ENCODE assay signal across 22 cellular contexts in genomic region chr3:134517796-134518195, GRCh38. TPM values are rescaled to one million over a fixed set of nuclear protein-coding genes. Genes with fewer than 3 reads are reported as not detected.
DNase-seq lines count a peak whose midpoint lies in the region; ATAC-seq, FAIRE-seq and TF ChIP-seq lines count a peak whose summit lies in the region.
"Had no signal": no experiment of that assay in that cellular context is flagged by ENCODE, and none has a peak within 500 bp of the region (broad histone marks: within the 10 kb centered on the region; RNA-seq: fewer than 3 reads in every experiment).

No MANE protein-coding gene starts in this region.

- TF ChIP-seq EP300 in HepG2 (IDR thresholded peaks at IDR 0.05; ENCODE audit: low read depth in 2 of 2, low read length in 2 of 2), result no peak
- no peak for TF ChIP-seq EP300 in HepG2 (CRISPR knock-in tag; IDR thresholded peaks at IDR 0.05; ENCODE audit: borderline replicate concordance)
- TF ChIP-seq EP300 in transverse colon (IDR thresholded peaks at IDR 0.05; ENCODE audit: low read depth), result no peak

- H3K79me2 ChIP-seq in HepG2 (ENCODE audit: insufficient read depth, low read length), result no peaks in the 10 kb centered on the region

- H2AFZ ChIP-seq in HepG2 (ENCODE audit: low read length), result no peak overlapping the region

- H3K27me3 Mint-ChIP-seq in T-helper 17 cell, result no peaks in the 10 kb centered on the region
- H3K27me3 Mint-ChIP-seq: activated CD4-positive, alpha-beta T cell treated with anti-CD3 and anti-CD28 coated beads, Interleukin-2, amount 10 ng/mL, durations not matched to agents 7 days and 5 days; activated naive CD8-positive, alpha-beta T cell treated with anti-CD3 and anti-CD28 coated beads, Interleukin-2, amount 50 U/mL, for 24 hours; dendritic cell treated with granulocyte-macrophage colony-stimulating factor and Interleukin-4, amounts not matched to agents 40 ng/mL and 50 ng/mL, for 4 days had no signal

- H3K4me1 ChIP-seq in right lobe of liver (no peaks in the 10 kb centered on the region), HepG2 (ENCODE audit: insufficient read depth, low read length) (0 out of 2 replicates have a peak, but pooled peaks cover 4% of the 10 kb centered on the region), ascending aorta (no peaks in the 10 kb centered on the region), transverse colon (no peaks in the 10 kb centered on the region)
- H3K4me1 ChIP-seq: right atrium auricular region, uterus had no signal

- in situ Hi-C loops in HepG2 (cut with HindIII; ENCODE audit: extremely low pct_ligation_motif_present, low pct_unique_long_range_greater_than_20kb) (no loop called here), transverse colon (cut with MboI; ENCODE audit: low pct_ligation_motif_present in 1 of 4, low pct_unique_long_range_greater_than_20kb in 1 of 4, low sequenced_read_pairs in 3 of 4) (no loop called here)

- TF ChIP-seq POLR2A in right lobe of liver (IDR thresholded peaks at IDR 0.05), result no peak
- no peak for TF ChIP-seq POLR2A in HepG2 (IDR thresholded peaks at IDR 0.05; ENCODE audit: insufficient read depth in 1 of 2, low read depth in 2 of 2, low read length in 2 of 2)
- TF ChIP-seq POLR2A in transverse colon (IDR thresholded peaks at IDR 0.05), result no peak

- peak overlapping the region; percentile 12 for H3K27ac Mint-ChIP-seq in T-helper 17 cell
- H3K27ac Mint-ChIP-seq: activated CD4-positive, alpha-beta T cell treated with anti-CD3 and anti-CD28 coated beads, Interleukin-2, amount 10 ng/mL, durations not matched to agents 7 days and 5 days; activated naive CD8-positive, alpha-beta T cell treated with anti-CD3 and anti-CD28 coated beads, Interleukin-2, amount 50 U/mL, for 24 hours; dendritic cell treated with granulocyte-macrophage colony-stimulating factor and Interleukin-4, amounts not matched to agents 40 ng/mL and 50 ng/mL, for 4 days; stimulated activated effector memory CD8-positive, alpha-beta T cell treated with anti-CD3 and anti-CD28 coated beads, Interleukin-12 subunit alpha, Interleukin-12 subunit beta, amount 100 ng/mL, for 72 hours had no signal

- no peak overlapping the region for H3K4me3 ChIP-seq in right lobe of liver
- H3K4me3 ChIP-seq in HepG2 (replicated peaks in 1 of 3; ENCODE audit: insufficient read depth in 1 of 3, low read depth in 2 of 3, low read length in 3 of 3), result no peak overlapping the region
- peak overlapping the region; percentile 10 for H3K4me3 ChIP-seq in fibroblast of the aortic adventitia (ENCODE audit: low read depth, low read length)
- no peak overlapping the region for H3K4me3 ChIP-seq in ascending aorta
- H3K4me3 ChIP-seq in transverse colon, result no peak overlapping the region
- H3K4me3 ChIP-seq: esophagus squamous epithelium, right atrium auricular region, uterus had no signal

- no peak for TF ChIP-seq RAD21 in HepG2 (CRISPR knock-in tag; IDR thresholded peaks at IDR 0.05)

- POLR2A ChIA-PET in HepG2 (lab: Yijun Ruan, JAX), result no interaction called here

- CTCF ChIA-PET in HepG2 (lab: Yijun Ruan, JAX; ENCODE audit: low intra/inter-chr PET ratio, low total read pairs), result no interaction called here

- TF ChIP-seq CTCF in right lobe of liver (IDR thresholded peaks at IDR 0.05) (no peak), HepG2 (CRISPR knock-in tag; IDR thresholded peaks at IDR 0.05) (no peak), fibroblast of the aortic adventitia (IDR thresholded peaks at IDR 0.05; ENCODE audit: insufficient read depth, low read length) (no peak), ascending aorta (IDR thresholded peaks at IDR 0.05) (no peak), transverse colon (IDR thresholded peaks at IDR 0.05) (no peak)

- no peak overlapping the region for H3K9ac ChIP-seq in HepG2 (ENCODE audit: insufficient read depth, low read depth, low read length)
- H3K9ac ChIP-seq: KMS-11 had no signal

- H3K4me1 Mint-ChIP-seq in T-helper 17 cell, result peaks cover 8% of the 10 kb centered on the region
- H3K4me1 Mint-ChIP-seq: activated naive CD8-positive, alpha-beta T cell treated with anti-CD3 and anti-CD28 coated beads, Interleukin-2, amount 50 U/mL, for 24 hours; stimulated activated effector memory CD8-positive, alpha-beta T cell treated with anti-CD3 and anti-CD28 coated beads, Interleukin-12 subunit alpha, Interleukin-12 subunit beta, amount 100 ng/mL, for 72 hours had no signal

- H3K4me3 Mint-ChIP-seq in T-helper 17 cell, result no peak overlapping the region
- H3K4me3 Mint-ChIP-seq: activated CD4-positive, alpha-beta T cell treated with anti-CD3 and anti-CD28 coated beads, Interleukin-2, amount 10 ng/mL, durations not matched to agents 7 days and 5 days; activated naive CD8-positive, alpha-beta T cell treated with anti-CD3 and anti-CD28 coated beads, Interleukin-2, amount 50 U/mL, for 24 hours; activated T-cell treated with anti-CD3 and anti-CD28 coated beads, Interleukin-2, amount 50 U/mL, for 4 hours; dendritic cell treated with granulocyte-macrophage colony-stimulating factor and Interleukin-4, amounts not matched to agents 40 ng/mL and 50 ng/mL, for 4 days; stimulated activated effector memory CD8-positive, alpha-beta T cell treated with anti-CD3 and anti-CD28 coated beads, Interleukin-12 subunit alpha, Interleukin-12 subunit beta, amount 100 ng/mL, for 72 hours had no signal

- H3K9me3 ChIP-seq in right lobe of liver, result peaks cover 0 to 5% (median 0%) of the 10 kb centered on the region in 4 donors
- peaks cover 20% of the 10 kb centered on the region for H3K9me3 ChIP-seq in HepG2 (ENCODE audit: low read length)
- no peaks in the 10 kb centered on the region for H3K9me3 ChIP-seq in T-helper 17 cell (ENCODE audit: control insufficient read depth, low read length, poor library complexity, severe bottlenecking)
- peaks cover 0 to 6% of the 10 kb centered on the region in 2 donors for H3K9me3 ChIP-seq in ascending aorta
- peaks cover 12 to 16% of the 10 kb centered on the region in 2 donors for H3K9me3 ChIP-seq in transverse colon

- H3K36me3 Mint-ChIP-seq in T-helper 17 cell (ENCODE audit: low read depth), result peaks cover 4% of the 10 kb centered on the region

- no peaks in the 10 kb centered on the region for H3K36me3 ChIP-seq in right lobe of liver
- H3K36me3 ChIP-seq in HepG2 (replicated peaks in 1 of 2; ENCODE audit: control insufficient read depth in 1 of 2, insufficient read depth in 2 of 2, low read length in 2 of 2), result no peaks in the 10 kb centered on the region
- H3K36me3 ChIP-seq in ascending aorta, result peaks cover 0 to 3% of the 10 kb centered on the region in 2 donors
- peaks cover 0 to under 1% (median 0%) of the 10 kb centered on the region in 4 donors for H3K36me3 ChIP-seq in transverse colon
- H3K36me3 ChIP-seq: right atrium auricular region, uterus had no signal

- intact Hi-C loops in right lobe of liver (cut with DNase I), result no loop called here
- intact Hi-C loops in HepG2 (cut with micrococcal nuclease; ENCODE audit: unreplicated experiment), result no loop called here
- intact Hi-C loops in ascending aorta (cut with DNase I), result no loop called here
- intact Hi-C loops in transverse colon (cut with DNase I; ENCODE audit: low total_unique reads), result no loop called here

- H3K27me3 ChIP-seq in right lobe of liver (no peaks in the 10 kb centered on the region), HepG2 (ENCODE audit: control insufficient read depth in 1 of 2, insufficient read depth in 2 of 2, low read length in 2 of 2) (no peaks in the 10 kb centered on the region), ascending aorta (no peaks in the 10 kb centered on the region), transverse colon (no peaks in the 10 kb centered on the region)
- H3K27me3 ChIP-seq: esophagus squamous epithelium, right atrium auricular region, uterus had no signal

- no peaks in the 10 kb centered on the region for H4K20me1 ChIP-seq in HepG2 (ENCODE audit: insufficient read depth, low read length)

- no peak overlapping the region for H3K4me2 ChIP-seq in HepG2 (ENCODE audit: low read depth, low read length)
- H3K4me2 ChIP-seq: KMS-11 had no signal

- FAIRE-seq in HepG2 (lab: Jason Lieb, UNC), result no peak

- peak in 3 of 4 donors; percentile 34 to 87 (median 42) for ATAC-seq in right lobe of liver
- no peak for ATAC-seq in HepG2
- no peak for ATAC-seq in T-helper 17 cell
- ATAC-seq: activated naive CD8-positive, alpha-beta T cell treated with anti-CD3 and anti-CD28 coated beads, Interleukin-2, amount 50 U/mL, for 24 hours; activated T-cell treated with anti-CD3 and anti-CD28 coated beads, Interleukin-2, amount 50 U/mL, for 4 hours; Right ventricle myocardium inferior; stimulated activated effector memory CD8-positive, alpha-beta T cell treated with anti-CD3 and anti-CD28 coated beads, Interleukin-12 subunit alpha, Interleukin-12 subunit beta, amount 100 ng/mL, for 72 hours had no signal

- no peak for DNase-seq in right lobe of liver
- DNase-seq in HepG2 (ENCODE audit: low spot score), result no peak
- no peak for DNase-seq in T-helper 17 cell
- peak; percentile 44 for DNase-seq in fibroblast of the aortic adventitia (ENCODE audit: low read depth)
- no peak for DNase-seq in T-helper 1 cell
- no peak for DNase-seq in ascending aorta (ENCODE audit: low spot score in 2 of 2)
- DNase-seq in transverse colon, result no peak
- DNase-seq in SHP77 (lab: John Stamatoyannopoulos, UW), result no peak
- DNase-seq: activated CD4-positive, alpha-beta T cell treated with anti-CD3 and anti-CD28 coated beads, Interleukin-2, amount 10 ng/mL, durations not matched to agents 7 days and 5 days; activated naive CD8-positive, alpha-beta T cell treated with anti-CD3 and anti-CD28 coated beads, Interleukin-2, amount 50 U/mL, for 24 hours; activated T-cell treated with anti-CD3 and anti-CD28 coated beads, Interleukin-2, amount 50 U/mL, for 4 hours; DMS 273 treated with DMSO at 0.1 percent for 48 hours; esophagus squamous epithelium; NCI-H187 treated with DMSO at 0.1 percent for 48 hours; NCI-H69; stimulated activated CD4-positive, alpha-beta T cell treated with anti-CD3 and anti-CD28 coated beads, Interleukin-4, amount 100 ng/mL, for 4 hours; uterus had no signal

- no TSS peak for BruUV-seq in HepG2 (replicated peaks; lab: Mats Ljungman, UMichigan)

- H3K27ac ChIP-seq in right lobe of liver (peak overlapping the region in 1 of 3 donors; percentile 6), HepG2 (ENCODE audit: extremely low read length, insufficient read depth, low read length) (no peak overlapping the region), ascending aorta (no peak overlapping the region), transverse colon (no peak overlapping the region)
- H3K27ac ChIP-seq: esophagus squamous epithelium, KMS-11, right atrium auricular region, uterus had no signal

RNA-seq across cellular contexts. Expression of gene CEP63, which starts 31.9 kb away (rescaled TPM):
- total RNA-seq in right lobe of liver (10 to 100 TPM in 2 of 6 experiments, 1 to 10 TPM in 4; 8.7 to 14.4 (median 9.1) TPM), HepG2 (2016; rRNA removed; fragmentation: Illumina TruSeq; extraction: Trizol) (18.4 and 25.6 TPM in 2 replicates), T-helper 17 cell (10 to 100 TPM; 17.0 to 20.1 TPM), fibroblast of the aortic adventitia (ENCODE audit: low replicate concordance) (19.4 and 28.9 TPM in 2 replicates), ascending aorta (5.3 TPM), transverse colon (10 to 100 TPM; 12.1 to 29.2 (median 16.9) TPM)
- total RNA-seq in HepG2 (2016; cell fraction: cytosol; rRNA removed; fragmentation: Illumina TruSeq; extraction: Trizol; ENCODE audit: low read depth), result 7.5 and 9.5 TPM in 2 replicates
- total RNA-seq in HepG2 (2016; cell fraction: insoluble cytoplasmic fraction; rRNA removed; fragmentation: Illumina TruSeq; extraction: Trizol), result 19.5 and 23.0 TPM in 2 replicates
- 16.9 and 19.2 TPM in 2 replicates for total RNA-seq in HepG2 (2016; cell fraction: membrane; rRNA removed; fragmentation: Illumina TruSeq; extraction: Trizol)
- total RNA-seq in HepG2 (2016; cell fraction: nucleus; rRNA removed; fragmentation: Illumina TruSeq; extraction: Trizol), result 15.5 and 17.1 TPM in 2 replicates
- 7.0 and 7.2 TPM in 2 replicates for polyA plus RNA-seq in HepG2 (2011; rRNA removed)
- polyA plus RNA-seq in HepG2 (2011; cell fraction: cytosol; rRNA removed), result 2.9 and 4.4 TPM in 2 replicates
- polyA plus RNA-seq in HepG2 (2011; cell fraction: nucleus; rRNA removed), result 4.1 and 20.5 TPM in 2 replicates
- 16.1 and 22.5 TPM in 2 replicates for polyA plus RNA-seq in HepG2 (2012)
- 7.0 and 8.2 TPM in 2 replicates for polyA plus RNA-seq in HepG2 (2016; cell fraction: cytosol; fragmentation: Illumina TruSeq; extraction: Trizol; ENCODE audit: low read depth)
- polyA plus RNA-seq in HepG2 (2016; cell fraction: insoluble cytoplasmic fraction; fragmentation: Illumina TruSeq; extraction: Trizol; ENCODE audit: low read depth), result 26.6 and 31.1 TPM in 2 replicates
- polyA plus RNA-seq in HepG2 (2016; cell fraction: membrane; fragmentation: Illumina TruSeq; extraction: Trizol; ENCODE audit: low read depth), result 13.3 and 15.5 TPM in 2 replicates
- polyA plus RNA-seq in HepG2 (2016; cell fraction: nucleus; fragmentation: Illumina TruSeq; extraction: Trizol; ENCODE audit: insufficient read depth, low read depth), result 21.6 and 23.0 TPM in 2 replicates
- 7.3 and 7.5 TPM in 2 replicates for polyA minus RNA-seq in HepG2 (2011; rRNA and poly(A)+ RNA removed; ENCODE audit: low replicate concordance)
- 4.5 and 5.5 TPM in 2 replicates for polyA minus RNA-seq in HepG2 (2011; cell fraction: cytosol; rRNA and poly(A)+ RNA removed)
- polyA minus RNA-seq in HepG2 (2011; cell fraction: nucleus; rRNA and poly(A)+ RNA removed), result 32.3 and 43.6 TPM in 2 replicates

RNA-seq across cellular contexts. Expression of gene ANAPC13, which starts 32.0 kb away (rescaled TPM):
- total RNA-seq in right lobe of liver (10 to 100 TPM; 23.1 to 46.6 (median 31.7) TPM), HepG2 (2016; rRNA removed; fragmentation: Illumina TruSeq; extraction: Trizol) (69.1 and 95.1 TPM in 2 replicates), T-helper 17 cell (10 to 100 TPM; 23.0 to 23.9 TPM), fibroblast of the aortic adventitia (ENCODE audit: low replicate concordance) (123 and 137 TPM in 2 replicates), ascending aorta (17.0 TPM), transverse colon (10 to 100 TPM in 3 of 4 donors, 1 to 10 TPM in 1; 5.6 to 81.0 (median 29.3) TPM)
- 28.8 and 29.6 TPM in 2 replicates for total RNA-seq in HepG2 (2016; cell fraction: cytosol; rRNA removed; fragmentation: Illumina TruSeq; extraction: Trizol; ENCODE audit: low read depth)
- total RNA-seq in HepG2 (2016; cell fraction: insoluble cytoplasmic fraction; rRNA removed; fragmentation: Illumina TruSeq; extraction: Trizol), result 65.5 and 97.5 TPM in 2 replicates
- total RNA-seq in HepG2 (2016; cell fraction: membrane; rRNA removed; fragmentation: Illumina TruSeq; extraction: Trizol), result 66.9 and 68.5 TPM in 2 replicates
- 35.2 and 41.2 TPM in 2 replicates for total RNA-seq in HepG2 (2016; cell fraction: nucleus; rRNA removed; fragmentation: Illumina TruSeq; extraction: Trizol)
- 30.1 and 48.7 TPM in 2 replicates for polyA plus RNA-seq in HepG2 (2011; rRNA removed)
- polyA plus RNA-seq in HepG2 (2011; cell fraction: cytosol; rRNA removed), result 25.8 and 39.9 TPM in 2 replicates
- 8.8 and 11.8 TPM in 2 replicates for polyA plus RNA-seq in HepG2 (2011; cell fraction: nucleus; rRNA removed)
- 49.7 and 63.1 TPM in 2 replicates for polyA plus RNA-seq in HepG2 (2012)
- 39.1 and 56.3 TPM in 2 replicates for polyA plus RNA-seq in HepG2 (2016; cell fraction: cytosol; fragmentation: Illumina TruSeq; extraction: Trizol; ENCODE audit: low read depth)
- polyA plus RNA-seq in HepG2 (2016; cell fraction: insoluble cytoplasmic fraction; fragmentation: Illumina TruSeq; extraction: Trizol; ENCODE audit: low read depth), result 131 and 136 TPM in 2 replicates
- polyA plus RNA-seq in HepG2 (2016; cell fraction: membrane; fragmentation: Illumina TruSeq; extraction: Trizol; ENCODE audit: low read depth), result 79.6 and 85.2 TPM in 2 replicates
- 57.6 and 59.2 TPM in 2 replicates for polyA plus RNA-seq in HepG2 (2016; cell fraction: nucleus; fragmentation: Illumina TruSeq; extraction: Trizol; ENCODE audit: insufficient read depth, low read depth)
- 7.5 and 12.4 TPM in 2 replicates for polyA minus RNA-seq in HepG2 (2011; rRNA and poly(A)+ RNA removed; ENCODE audit: low replicate concordance)
- 15.1 and 18.6 TPM in 2 replicates for polyA minus RNA-seq in HepG2 (2011; cell fraction: cytosol; rRNA and poly(A)+ RNA removed)
- polyA minus RNA-seq in HepG2 (2011; cell fraction: nucleus; rRNA and poly(A)+ RNA removed), result 26.4 and 28.3 TPM in 2 replicates

Comparison
In these comparisons a context has a peak if more than half of its experiments do, and no peak if none do; other contexts are left out.
1. ATAC-seq: peak in right lobe of liver (3 of 4); none in HepG2 (single experiment) and T-helper 17 cell (single experiment).